8 cellular contexts compared by ENCODE assay signal in genomic region chr15:84654689-84655453, GRCh38. TPM values are rescaled to one million over a fixed set of nuclear protein-coding genes. Genes with fewer than 3 reads are reported as not detected.
A peak's percentile ranks its signal among the peaks of the same experiment; 100 is the strongest.
DNase-seq lines count a peak whose midpoint lies in the region; ATAC-seq, FAIRE-seq and TF ChIP-seq lines count a peak whose summit lies in the region.

No MANE protein-coding gene starts in this region.

- peak; percentile 42 for ATAC-seq in activated CD8-positive, alpha-beta memory T cell treated with anti-CD3 and anti-CD28 coated beads, Interleukin-2, amount 10 ng/mL, durations not matched to agents 7 days and 5 days
- no peak for ATAC-seq in HG02571 (IDR thresholded peaks at IDR 0.05; ENCODE audit: unreplicated experiment)

- H3K27me3 ChIP-seq in H1 (replicated peaks in 1 of 4; ENCODE audit: control insufficient read depth in 3 of 4, extremely low read depth in 1 of 4, insufficient read depth in 3 of 4, low read length in 3 of 4): peaks cover 0 to 13% (median 9%) of the 10 kb centered on the region in 4 experiments; a peak in 5 of 7 replicates
- no peaks in the 10 kb centered on the region for H3K27me3 ChIP-seq in mesenchymal stem cell (ENCODE audit: control insufficient read depth in 1 of 2, insufficient read depth in 1 of 2, low read length in 2 of 2)

- H3K4ac ChIP-seq in H1 (replicated peaks; ENCODE audit: insufficient read length, low read depth, low read length) (no peak overlapping the region), mesenchymal stem cell (ENCODE audit: low read depth in 1 of 2, low read length in 2 of 2) (no peak overlapping the region)

- H3K14ac ChIP-seq in H1 (ENCODE audit: insufficient read length) (no peak overlapping the region), mesenchymal stem cell (ENCODE audit: low read length in 2 of 2) (no peak overlapping the region)

- H3K4me3 Mint-ChIP-seq in activated CD8-positive, alpha-beta memory T cell treated with anti-CD3 and anti-CD28 coated beads, Interleukin-2, amount 10 ng/mL, durations not matched to agents 7 days and 5 days: peak overlapping the region; percentile 93

- peak overlapping the region; percentile 86 to 100 (median 95) for H3K4me3 ChIP-seq in H1 (ENCODE audit: extremely low read depth in 1 of 4, insufficient read depth in 2 of 4, low read depth in 3 of 4, low read length in 4 of 4)
- peak overlapping the region; percentile 95 to 97 for H3K4me3 ChIP-seq in mesenchymal stem cell (ENCODE audit: insufficient read depth in 1 of 2, low read depth in 1 of 2, low read length in 2 of 2)

- no peaks in the 10 kb centered on the region for H3K9me3 Mint-ChIP-seq in activated CD8-positive, alpha-beta memory T cell treated with anti-CD3 and anti-CD28 coated beads, Interleukin-2, amount 10 ng/mL, durations not matched to agents 7 days and 5 days (ENCODE audit: low read depth)

- H3K9me3 ChIP-seq in H1 (ENCODE audit: insufficient read depth in 2 of 2, low read depth in 1 of 2, low read length in 1 of 2) (no peaks in the 10 kb centered on the region), mesenchymal stem cell (ENCODE audit: control insufficient read depth, low read length) (no peaks in the 10 kb centered on the region)

- peak; percentile 59 to 64 for TF ChIP-seq RAD21 in H1 (IDR thresholded peaks at IDR 0.05 in 1 of 2, conservative IDR thresholded peaks at IDR 0.05 in 1 of 2; ENCODE audit: low read depth in 2 of 2, low read length in 2 of 2)

- H3K27me3 Mint-ChIP-seq in activated CD8-positive, alpha-beta memory T cell treated with anti-CD3 and anti-CD28 coated beads, Interleukin-2, amount 10 ng/mL, durations not matched to agents 7 days and 5 days: no peaks in the 10 kb centered on the region

- H2BK5ac ChIP-seq in H1 (ENCODE audit: low read depth, low read length) (no peak overlapping the region), mesenchymal stem cell (ENCODE audit: low read depth, low read length, poor library complexity, severe bottlenecking) (no peak overlapping the region)

- FAIRE-seq in H1 (lab: Jason Lieb, UNC): no peak

- peaks cover 11% of the 10 kb centered on the region for H3K36me3 Mint-ChIP-seq in activated CD8-positive, alpha-beta memory T cell treated with anti-CD3 and anti-CD28 coated beads, Interleukin-2, amount 10 ng/mL, durations not matched to agents 7 days and 5 days

- H4K91ac ChIP-seq in H1 (replicated peaks; ENCODE audit: insufficient read length, low read length) (no peak overlapping the region), mesenchymal stem cell (ENCODE audit: low read length) (no peak overlapping the region)

- H3K4me1 ChIP-seq in H1 (replicated peaks in 1 of 4; ENCODE audit: control insufficient read depth in 3 of 4, insufficient read depth in 4 of 4, low read length in 3 of 4) (peaks cover 0 to 19% (median 12%) of the 10 kb centered on the region in 4 experiments; a peak in 6 of 7 replicates), mesenchymal stem cell (ENCODE audit: control insufficient read depth, insufficient read depth, low read depth, low read length) (peaks cover 25% of the 10 kb centered on the region)

- no peak overlapping the region for H2BK20ac ChIP-seq in H1 (ENCODE audit: low read length)

- TF ChIP-seq POLR2A in H1 (IDR thresholded peaks at IDR 0.05; ENCODE audit: control extremely low read depth in 1 of 2, low read depth in 2 of 2, low read length in 2 of 2): 0 out of 3 replicates have a peak, but pooled peaks of 1 of the 2 experiments have one; percentile 8

- H4K8ac ChIP-seq in H1 (ENCODE audit: extremely low read depth, insufficient read depth, low read length) (no peak overlapping the region), mesenchymal stem cell (ENCODE audit: low read length) (no peak overlapping the region)

- peaks cover 0 to 2% of the 10 kb centered on the region in 2 experiments for H4K20me1 ChIP-seq in H1 (replicated peaks in 1 of 2; ENCODE audit: control insufficient read depth in 1 of 2, insufficient read depth in 2 of 2, low read length in 2 of 2)

- H3K18ac ChIP-seq in H1 (ENCODE audit: extremely low read depth, low read length): no peak overlapping the region
- H3K18ac ChIP-seq in mesenchymal stem cell (ENCODE audit: low read depth in 1 of 2, low read length in 2 of 2): no peak overlapping the region

- H3K23me2 ChIP-seq in H1 (ENCODE audit: low read depth, low read length): peaks cover 10% of the 10 kb centered on the region

- no peak for TF ChIP-seq EP300 in H1 (IDR thresholded peaks at IDR 0.05; ENCODE audit: borderline replicate concordance in 1 of 2, low read depth in 2 of 2, low read length in 2 of 2)

- no peak overlapping the region for H3K56ac ChIP-seq in H1 (replicated peaks; ENCODE audit: insufficient read length, low read depth, low read length)

- H2BK120ac ChIP-seq in H1 (replicated peaks; ENCODE audit: low read depth, low read length) (no peak overlapping the region), mesenchymal stem cell (ENCODE audit: low read depth, low read length) (no peak overlapping the region)

- H3K27ac ChIP-seq in H1 (ENCODE audit: low read depth, low read length) (no peak overlapping the region), mesenchymal stem cell (ENCODE audit: low read length, poor library complexity, severe bottlenecking) (peak overlapping the region; percentile 94)

- TF ChIP-seq CTCF in GM10266 (IDR thresholded peaks at IDR 0.05; ENCODE audit: control insufficient read depth, insufficient read depth, low read depth, missing control alignments) (peak; percentile 73), H1 (IDR thresholded peaks at IDR 0.05; ENCODE audit: control extremely low read depth in 1 of 3, insufficient read depth in 1 of 3, low read depth in 1 of 3, low read length in 3 of 3) (peak; percentile 68 to 86 (median 83))

- H3K27ac Mint-ChIP-seq in activated CD8-positive, alpha-beta memory T cell treated with anti-CD3 and anti-CD28 coated beads, Interleukin-2, amount 10 ng/mL, durations not matched to agents 7 days and 5 days: peak overlapping the region; percentile 66

- CTCF ChIA-PET in activated CD8-positive, alpha-beta memory T cell treated with anti-CD3 and anti-CD28 coated beads, Interleukin-2, amount 10 ng/mL, durations not matched to agents 7 days and 5 days (lab: Charles Lee): interaction anchor here (0.6 to 6.3 kb wide), 24 partner anchors 8 to 274 kb away, joined by 3 to 38 read pairs (median 5); partner anchors contain the start of genes SEC11A and ZNF592
- CTCF ChIA-PET in H1 (lab: Charles Lee; ENCODE audit: partially characterized antibody): interaction anchor here (0.6 to 10.6 kb wide), 35 partner anchors 8 to 325 kb away, joined by 3 to 86 read pairs (median 4); partner anchors contain the start of gene ZSCAN2

- H4K5ac ChIP-seq in H1 (ENCODE audit: insufficient read length, low read depth, low read length): no peak overlapping the region

- H3K79me2 ChIP-seq in H1 (ENCODE audit: control insufficient read depth in 1 of 2, insufficient read depth in 2 of 2, low read length in 2 of 2): peaks cover 0 to 9% of the 10 kb centered on the region in 2 experiments; a peak in 2 of 4 replicates

- H3K9ac ChIP-seq in H1 (replicated peaks in 1 of 4; ENCODE audit: extremely low read depth in 1 of 4, low read depth in 3 of 4, low read length in 3 of 4) (no peak overlapping the region; a peak in 1 of 7 replicates), mesenchymal stem cell (ENCODE audit: low read length) (peak overlapping the region; percentile 95)

- H3K36me3 ChIP-seq in H1 (ENCODE audit: control insufficient read depth in 2 of 4, insufficient read depth in 4 of 4, low read length in 3 of 4) (peaks cover 4 to 25% (median 11%) of the 10 kb centered on the region in 4 experiments; a peak in 6 of 8 replicates), mesenchymal stem cell (ENCODE audit: control insufficient read depth in 1 of 2, insufficient read depth in 2 of 2, low read depth in 1 of 2, low read length in 2 of 2) (peaks cover 22 to 24% of the 10 kb centered on the region in 2 experiments)

- DNase-seq in GM10266 (ENCODE audit: extremely low spot score): peak; percentile 66
- DNase-seq in HT-29 (ENCODE audit: low spot score): peak; percentile 93
- DNase-seq in NOMO-1 (lab: John Stamatoyannopoulos, UW; ENCODE audit: unreplicated experiment in 2 of 2): peak; percentile 79 to 80
- peak; percentile 88 for DNase-seq in activated CD8-positive, alpha-beta memory T cell treated with anti-CD3 and anti-CD28 coated beads, Interleukin-2, amount 10 ng/mL, durations not matched to agents 7 days and 5 days
- peak; percentile 63 to 80 for DNase-seq in H1 (ENCODE audit: low read depth in 1 of 2, low spot score in 2 of 2)
- DNase-seq in mesenchymal stem cell: peak; percentile 87
- DNase-seq in stimulated activated CD8-positive, alpha-beta memory T cell treated with anti-CD3 and anti-CD28 coated beads, Interleukin-12 subunit alpha, Interleukin-12 subunit beta, amount 100 ng/mL, for 24 hours (ENCODE audit: extremely low read depth): peak; percentile 39

- H2AFZ ChIP-seq in H1 (ENCODE audit: low read length) (no peak overlapping the region), mesenchymal stem cell (ENCODE audit: low read depth, low read length) (no peak overlapping the region)

- H3K23ac ChIP-seq in H1 (ENCODE audit: insufficient read length): no peak overlapping the region
- H3K23ac ChIP-seq in mesenchymal stem cell (ENCODE audit: low read length in 2 of 2): no peak overlapping the region

- POLR2A ChIA-PET in H1 (lab: Charles Lee; ENCODE audit: partially characterized antibody): interaction anchor here (0.6 to 3.8 kb wide), 15 partner anchors 8 to 162 kb away, joined by 3 to 38 read pairs (median 5); partner anchors contain the start of genes ALPK3 and ZSCAN2

- H2AK5ac ChIP-seq in H1 (ENCODE audit: low read depth, low read length) (no peak overlapping the region), mesenchymal stem cell (ENCODE audit: low read length, severe bottlenecking) (no peak overlapping the region)

- H2BK15ac ChIP-seq in H1 (ENCODE audit: low read length) (no peak overlapping the region), mesenchymal stem cell (ENCODE audit: low read depth, poor library complexity, severe bottlenecking) (no peak overlapping the region)

- WGBS in H1 (ENCODE audit: extremely low coverage in 1 of 2, insufficient coverage in 1 of 2, insufficient read length in 1 of 2, insufficient replicate concordance in 2 of 2, low coverage in 1 of 2, low lambda C conversion rate in 2 of 2, missing lambda C conversion rate in 1 of 2), 2 experiments: 18% methylated on average over 17 of the region's 19 CpGs; no CpG with 5 or more reads in 1 of the 2 experiments
- 10% methylated on average over 19 of the region's 19 CpGs for WGBS in mesenchymal stem cell

- peaks cover 49% of the 10 kb centered on the region for H3K4me1 Mint-ChIP-seq in activated CD8-positive, alpha-beta memory T cell treated with anti-CD3 and anti-CD28 coated beads, Interleukin-2, amount 10 ng/mL, durations not matched to agents 7 days and 5 days

- peak overlapping the region; percentile 98 to 99 for H3K4me2 ChIP-seq in H1 (ENCODE audit: insufficient read depth in 1 of 2, low read depth in 2 of 2, low read length in 2 of 2)
- peak overlapping the region; percentile 87 for H3K4me2 ChIP-seq in mesenchymal stem cell (ENCODE audit: low read length, poor library complexity, severe bottlenecking)

- peaks cover 3% of the 10 kb centered on the region; the same call in 1 of the 2 replicates for H3K79me1 ChIP-seq in H1 (ENCODE audit: low read depth, low read length)
- H3K79me1 ChIP-seq in mesenchymal stem cell (replicated peaks; ENCODE audit: low read length, poor library complexity, severe bottlenecking): peaks cover 19% of the 10 kb centered on the region

- H2BK12ac ChIP-seq in H1 (ENCODE audit: low read depth, low read length) (no peak overlapping the region), mesenchymal stem cell (ENCODE audit: low read length in 2 of 2) (no peak overlapping the region)

RNA-seq across cellular contexts. Expression of gene WDR73, which starts 0.8 kb away (rescaled TPM):
- total RNA-seq in HT-29 (2014; rRNA removed; shearing (Covaris generic)): 39.9 and 41.2 TPM in 2 replicates
- total RNA-seq in activated CD8-positive, alpha-beta memory T cell treated with anti-CD3 and anti-CD28 coated beads, Interleukin-2, amount 10 ng/mL, durations not matched to agents 7 days and 5 days: 10 to 100 TPM; 18.4 to 19.9 TPM
- 21.0 and 23.1 TPM in 2 replicates for total RNA-seq in H1 (2021; fragmentation: NEBNext Ultra II Directional; extraction: Animal tissue kit (Norgen Biotek cat#: 25700))
- 21.4 and 22.7 TPM in 2 replicates for polyA plus RNA-seq in H1 (2011; rRNA removed)
- polyA plus RNA-seq in H1 (2011; cell fraction: cytosol; rRNA removed): 26.5 TPM
- polyA plus RNA-seq in H1 (2011; cell fraction: nucleus; rRNA removed): 35.3 TPM
- polyA plus RNA-seq in H1 (2012, experiment 1 of 2): 23.4 to 28.2 TPM (median 26.3 TPM) in 4 replicates
- polyA plus RNA-seq in H1 (2012, experiment 2 of 2): 12.4 TPM
- polyA plus RNA-seq in H1 (2013, experiment 1 of 2): 17.0 TPM
- polyA plus RNA-seq in H1 (2013, experiment 2 of 2): 15.0 TPM
- 30.2 and 37.8 TPM in 2 replicates for polyA minus RNA-seq in H1 (2011; rRNA and poly(A)+ RNA removed)
- 12.8 TPM for polyA minus RNA-seq in H1 (2011; cell fraction: cytosol; rRNA and poly(A)+ RNA removed)
- polyA minus RNA-seq in H1 (2011; cell fraction: nucleus; rRNA and poly(A)+ RNA removed): 27.3 TPM
- polyA plus RNA-seq in mesenchymal stem cell (2013, experiment 1 of 2): 13.9 TPM
- 13.7 TPM for polyA plus RNA-seq in mesenchymal stem cell (2013, experiment 2 of 2)

RNA-seq across cellular contexts. Expression of gene NMB, which starts 3.1 kb away (rescaled TPM):
- total RNA-seq in HT-29 (2014; rRNA removed; shearing (Covaris generic)): 96.2 and 97.9 TPM in 2 replicates
- 1 to 10 TPM; 1.5 to 1.8 TPM for total RNA-seq in activated CD8-positive, alpha-beta memory T cell treated with anti-CD3 and anti-CD28 coated beads, Interleukin-2, amount 10 ng/mL, durations not matched to agents 7 days and 5 days
- total RNA-seq in H1 (2021; fragmentation: NEBNext Ultra II Directional; extraction: Animal tissue kit (Norgen Biotek cat#: 25700)): 9.3 and 12.4 TPM in 2 replicates
- 13.6 and 13.7 TPM in 2 replicates for polyA plus RNA-seq in H1 (2011; rRNA removed)
- 9.7 TPM for polyA plus RNA-seq in H1 (2011; cell fraction: cytosol; rRNA removed)
- polyA plus RNA-seq in H1 (2011; cell fraction: nucleus; rRNA removed): 10.6 TPM
- 12.4 to 14.5 TPM (median 13.5 TPM) in 4 replicates for polyA plus RNA-seq in H1 (2012, experiment 1 of 2)
- 15.5 TPM for polyA plus RNA-seq in H1 (2012, experiment 2 of 2)
- 18.2 TPM for polyA plus RNA-seq in H1 (2013, experiment 1 of 2)
- polyA plus RNA-seq in H1 (2013, experiment 2 of 2): 20.3 TPM
- 2.4 and 3.3 TPM in 2 replicates for polyA minus RNA-seq in H1 (2011; rRNA and poly(A)+ RNA removed)
- 3.9 TPM for polyA minus RNA-seq in H1 (2011; cell fraction: cytosol; rRNA and poly(A)+ RNA removed)
- polyA minus RNA-seq in H1 (2011; cell fraction: nucleus; rRNA and poly(A)+ RNA removed): 5.5 TPM
- 4.5 TPM for polyA plus RNA-seq in mesenchymal stem cell (2013, experiment 1 of 2)
- 4.7 TPM for polyA plus RNA-seq in mesenchymal stem cell (2013, experiment 2 of 2)

RNA-seq across cellular contexts. Expression of gene ZSCAN2, which starts 54.1 kb away (rescaled TPM):
- total RNA-seq in HT-29 (2014; rRNA removed; shearing (Covaris generic)): 9.7 and 14.1 TPM in 2 replicates
- total RNA-seq in activated CD8-positive, alpha-beta memory T cell treated with anti-CD3 and anti-CD28 coated beads, Interleukin-2, amount 10 ng/mL, durations not matched to agents 7 days and 5 days: 10 to 100 TPM in 1 of 2 experiments, 1 to 10 TPM in 1; 8.6 to 12.9 TPM
- 37.3 and 52.4 TPM in 2 replicates for total RNA-seq in H1 (2021; fragmentation: NEBNext Ultra II Directional; extraction: Animal tissue kit (Norgen Biotek cat#: 25700))
- 22.8 and 23.6 TPM in 2 replicates for polyA plus RNA-seq in H1 (2011; rRNA removed)
- 29.9 TPM for polyA plus RNA-seq in H1 (2011; cell fraction: cytosol; rRNA removed)
- polyA plus RNA-seq in H1 (2011; cell fraction: nucleus; rRNA removed): 27.6 TPM
- 32.9 to 34.2 TPM (median 33.4 TPM) in 4 replicates for polyA plus RNA-seq in H1 (2012, experiment 1 of 2)
- polyA plus RNA-seq in H1 (2012, experiment 2 of 2): 21.4 TPM
- polyA plus RNA-seq in H1 (2013, experiment 1 of 2): 30.3 TPM
- 30.0 TPM for polyA plus RNA-seq in H1 (2013, experiment 2 of 2)
- 41.6 and 47.8 TPM in 2 replicates for polyA minus RNA-seq in H1 (2011; rRNA and poly(A)+ RNA removed)
- 20.1 TPM for polyA minus RNA-seq in H1 (2011; cell fraction: cytosol; rRNA and poly(A)+ RNA removed)
- 32.6 TPM for polyA minus RNA-seq in H1 (2011; cell fraction: nucleus; rRNA and poly(A)+ RNA removed)
- 9.3 TPM for polyA plus RNA-seq in mesenchymal stem cell (2013, experiment 1 of 2)
- 9.2 TPM for polyA plus RNA-seq in mesenchymal stem cell (2013, experiment 2 of 2)

Comparison
In these comparisons a context has a peak if more than half of its experiments do, and no peak if none do; other contexts are left out.
1. DNase-seq: peak in every context shown above with its lines; median percentile 93 in HT-29; 88 in activated CD8-positive, alpha-beta memory T cell treated with anti-CD3 and anti-CD28 coated beads, Interleukin-2, amount 10 ng/mL, durations not matched to agents 7 days and 5 days; 87 in mesenchymal stem cell; 80 in NOMO-1; 72 in H1; 66 in GM10266; 39 in stimulated activated CD8-positive, alpha-beta memory T cell treated with anti-CD3 and anti-CD28 coated beads, Interleukin-12 subunit alpha, Interleukin-12 subunit beta, amount 100 ng/mL, for 24 hours.